In the genomic region with DNA sequence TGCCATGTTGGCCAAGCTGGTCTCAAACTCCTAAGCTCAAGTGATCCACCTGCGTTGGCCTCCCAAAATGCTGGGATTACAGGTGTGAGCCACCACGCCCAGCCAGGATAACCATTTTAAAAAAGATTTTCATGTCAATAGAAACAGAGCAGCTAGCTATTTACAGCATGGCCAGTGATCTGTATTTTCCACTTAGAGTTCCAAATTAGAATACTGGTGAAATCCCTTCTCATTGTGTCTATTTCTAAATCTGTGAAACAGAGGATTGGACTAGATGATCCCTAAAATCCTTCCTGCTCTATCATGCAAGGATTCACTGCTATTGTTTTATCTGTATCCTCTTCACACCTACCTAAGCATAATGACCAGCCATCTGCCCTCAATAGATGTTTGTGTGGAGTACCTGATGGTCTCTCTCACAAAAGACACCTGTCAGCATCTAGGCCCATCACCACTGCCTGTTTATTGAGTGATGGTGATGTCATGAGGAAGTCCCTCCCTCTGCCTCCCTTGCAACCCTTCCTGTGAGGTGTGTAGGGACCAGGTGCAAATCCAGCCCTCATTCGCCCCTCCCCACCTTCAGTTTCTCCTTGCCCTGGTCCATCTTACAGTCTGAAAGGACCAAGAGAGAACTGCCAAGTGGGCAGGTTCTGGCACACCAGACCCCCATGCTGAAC, we compare ENCODE assay signal across 26 cellular contexts. TPM values are rescaled to one million over a fixed set of nuclear protein-coding genes. Genes with fewer than 3 reads are reported as not detected.
DNase-seq lines count a peak whose midpoint lies in the region; ATAC-seq, FAIRE-seq and TF ChIP-seq lines count a peak whose summit lies in the region.
"Had no signal": no experiment of that assay in that cellular context is flagged by ENCODE, and none has a peak within 500 bp of the region (broad histone marks: within the 10 kb centered on the region; RNA-seq: fewer than 3 reads in every experiment).

No MANE protein-coding gene starts in this region.

- DNase-seq in heart left ventricle (no peak), cardiac septum (ENCODE audit: low spot score) (no peak), NCI-H510A treated with DMSO at 0.1 percent for 48 hours (lab: John Stamatoyannopoulos, UW) (peak; percentile 63), K562 (ENCODE audit: extremely low read depth in 1 of 4, low spot score in 3 of 4) (peak in 2 of 4 experiments; percentile 18 to 34), WERI-Rb-1 (no peak), MM.1S (no peak)
- no peak for DNase-seq in stimulated activated CD4-positive, alpha-beta T cell treated with anti-CD3 and anti-CD28 coated beads, Interleukin-12 subunit alpha, Interleukin-12 subunit beta, amount 100 ng/mL, for 4 hours
- DNase-seq: ACHN; activated CD4-positive, alpha-beta T cell treated with anti-CD3 and anti-CD28 coated beads for 4 hours; activated effector memory CD4-positive, alpha-beta T cell treated with Interleukin-2 at 50 U/mL for 16 hours; adrenal gland; C1 segment of cervical spinal cord; dermis blood vessel endothelial cell; immature natural killer cell; left ventricle myocardium superior; MG63; mucosa of descending colon; NCI-H1694; retina; SHP77; SW 1271 had no signal

- H3K79me2 ChIP-seq in K562 (ENCODE audit: control insufficient read depth, insufficient read depth, low read length): peaks cover 7% of the 10 kb centered on the region; the same call in 1 of the 3 replicates
- no peaks in the 10 kb centered on the region for H3K79me2 ChIP-seq in MM.1S (ENCODE audit: low read length)

- H3K36me3 ChIP-seq in heart left ventricle: peaks cover 0 to 19% (median 0%) of the 10 kb centered on the region in 9 donors
- H3K36me3 ChIP-seq in K562 (ENCODE audit: control insufficient read depth, insufficient read depth, low read length): peaks cover 31% of the 10 kb centered on the region
- H3K36me3 ChIP-seq in WERI-Rb-1: no peaks in the 10 kb centered on the region; the same call in 1 of the 2 replicates
- no peaks in the 10 kb centered on the region for H3K36me3 ChIP-seq in MM.1S (replicated peaks; ENCODE audit: insufficient read depth, low read length)
- H3K36me3 ChIP-seq: adrenal gland, breast epithelium, MG63 had no signal

- POLR2A ChIA-PET in K562 (lab: Yijun Ruan, JAX): no interaction called here

- in situ Hi-C loops in K562 (cut with MboI): no loop called here

- intact Hi-C loops in heart left ventricle (cut with DNase I): loop anchor here in 2 of 10 donors (10.0 kb wide), 2 partner anchors 60 to 110 kb away; no protein-coding TSS in a partner anchor
- intact Hi-C loops in cardiac septum (cut with DNase I): no loop called here
- intact Hi-C loops in K562 (cut with micrococcal nuclease): loop anchor here (10.0 kb wide), 1 partner anchor 120 kb away; a partner anchor contains a TSS

- no peaks in the 10 kb centered on the region for H3K9me2 ChIP-seq in MM.1S (replicated peaks; ENCODE audit: insufficient read depth, low read length)

- WGBS in heart left ventricle, 4 donors: 79 to 94% (median 88%) methylated on average over 3 of the region's 3 CpGs
- 91% methylated on average over 3 of the region's 3 CpGs for WGBS in K562 (ENCODE audit: insufficient coverage, low coverage, missing lambda C conversion rate)

- TF ChIP-seq CTCF in heart left ventricle (IDR thresholded peaks at IDR 0.05) (no peak), K562 (IDR thresholded peaks at IDR 0.05 in 2 of 3, conservative IDR thresholded peaks at IDR 0.05 in 1 of 3; ENCODE audit: insufficient read depth in 2 of 3, low read depth in 1 of 3, low read length in 3 of 3) (no peak), WERI-Rb-1 (IDR thresholded peaks at IDR 0.05; ENCODE audit: low read depth, low read length) (no peak), MM.1S (IDR thresholded peaks at IDR 0.05; ENCODE audit: low read length) (no peak)

- H3K9ac ChIP-seq in K562 (ENCODE audit: insufficient read depth in 1 of 2, low read depth in 2 of 2, low read length in 2 of 2) (no peak overlapping the region; a peak in 1 of 4 replicates), MM.1S (ENCODE audit: low read length) (no peak overlapping the region)

- H3K4me2 ChIP-seq in K562 (ENCODE audit: insufficient read depth, low read length) (no peak overlapping the region), MM.1S (ENCODE audit: low read depth, low read length) (no peak overlapping the region)

- no TSS peak for BruUV-seq in K562 (replicated peaks; lab: Mats Ljungman, UMichigan)

- H3K9me3 ChIP-seq in heart left ventricle (no peaks in the 10 kb centered on the region), K562 (replicated peaks; ENCODE audit: control insufficient read depth, insufficient read depth, low read depth, low read length) (peaks cover 3% of the 10 kb centered on the region), WERI-Rb-1 (ENCODE audit: severe bottlenecking) (no peaks in the 10 kb centered on the region), MM.1S (replicated peaks; ENCODE audit: insufficient read depth, low read length) (no peaks in the 10 kb centered on the region)
- H3K9me3 ChIP-seq: adrenal gland, breast epithelium, MG63, mucosa of descending colon, vagina had no signal

- no peaks in the 10 kb centered on the region for H3K9me1 ChIP-seq in K562 (ENCODE audit: control insufficient read depth, insufficient read depth, low read length)

- ATAC-seq in heart left ventricle (no peak), K562 (no peak), GM21528 (IDR thresholded peaks at IDR 0.05; ENCODE audit: low FRiP score, unreplicated experiment) (no peak)
- ATAC-seq: left ventricle myocardium superior, mucosa of descending colon had no signal

- FAIRE-seq in K562 (lab: Jason Lieb, UNC): no peak
- FAIRE-seq: GM12892, H1 had no signal

- H3F3A ChIP-seq in MM.1S (ENCODE audit: insufficient read depth, low read length): no peaks in the 10 kb centered on the region

- H4K20me1 ChIP-seq in K562 (replicated peaks; ENCODE audit: control insufficient read depth, insufficient read depth, low read length) (no peaks in the 10 kb centered on the region), MM.1S (ENCODE audit: insufficient read depth, low read length) (no peaks in the 10 kb centered on the region)

- CTCF ChIA-PET in K562 (lab: Yijun Ruan, JAX; ENCODE audit: low intra/inter-chr PET ratio): no interaction called here

- H2AFZ ChIP-seq in K562 (ENCODE audit: low read depth, low read length) (no peak overlapping the region), MM.1S (ENCODE audit: low read length) (no peak overlapping the region)

- H3K4me1 ChIP-seq in heart left ventricle (peaks cover 0 to 68% (median 33%) of the 10 kb centered on the region in 12 donors), K562 (replicated peaks in 1 of 2; ENCODE audit: control insufficient read depth in 2 of 2, insufficient read depth in 2 of 2, low read length in 2 of 2) (peaks cover 39 to 65% of the 10 kb centered on the region in 2 experiments), MM.1S (ENCODE audit: low read length) (no peaks in the 10 kb centered on the region)
- H3K4me1 ChIP-seq: breast epithelium, vagina had no signal

- H3K4me3 ChIP-seq in heart left ventricle (no peak overlapping the region), K562 (no peak overlapping the region), WERI-Rb-1 (ENCODE audit: low read depth, low read length) (no peak overlapping the region), MM.1S (ENCODE audit: low read length) (no peak overlapping the region)
- H3K4me3 ChIP-seq: adrenal gland, breast epithelium, MG63, mucosa of descending colon, vagina had no signal

- TF ChIP-seq EP300 in K562 (IDR thresholded peaks at IDR 0.05; ENCODE audit: low read length): no peak

- no peak for TF ChIP-seq RAD21 in K562 (CRISPR knock-in tag; conservative IDR thresholded peaks at IDR 0.05 in 1 of 2, IDR thresholded peaks at IDR 0.05 in 1 of 2)

- no peaks in the 10 kb centered on the region for H3K27me3 ChIP-seq in heart left ventricle
- no peaks in the 10 kb centered on the region for H3K27me3 ChIP-seq in K562 (ENCODE audit: control insufficient read depth in 2 of 2, insufficient read depth in 2 of 2, low read length in 2 of 2)
- H3K27me3 ChIP-seq in WERI-Rb-1 (ENCODE audit: insufficient read depth, low read depth, severe bottlenecking): no peaks in the 10 kb centered on the region
- H3K27me3 ChIP-seq in MM.1S (replicated peaks; ENCODE audit: insufficient read depth, low read length): no peaks in the 10 kb centered on the region
- H3K27me3 ChIP-seq: adrenal gland, breast epithelium, MG63, vagina had no signal

- H3K27ac ChIP-seq in heart left ventricle (peak overlapping the region in 7 of 12 donors; percentile 9 to 70 (median 51)), K562 (ENCODE audit: extremely low read depth, low read depth, low read length) (peak overlapping the region; percentile 6; the same call in 1 of the 3 replicates), WERI-Rb-1 (no peak overlapping the region), MM.1S (ENCODE audit: low read length) (no peak overlapping the region)
- H3K27ac ChIP-seq: adrenal gland, breast epithelium, vagina had no signal

- TF ChIP-seq POLR2A in heart left ventricle (IDR thresholded peaks at IDR 0.05) (no peak), K562 (conservative IDR thresholded peaks at IDR 0.05) (no peak)

RNA-seq across cellular contexts. Expression of a gene that starts 26.5 kb away (rescaled TPM):
- total RNA-seq in heart left ventricle (10 to 100 TPM; 18.4 to 37.4 (median 22.6) TPM), cardiac septum (27.1 TPM), K562 (2014; rRNA removed) (31.8 and 42.1 TPM in 2 replicates), K562 (2014; rRNA removed; fragmentation: Illumina TruSeq; extraction: Trizol) (4.6 and 6.5 TPM in 2 replicates), K562 (2015; rRNA removed; fragmentation: Illumina TruSeq; extraction: Trizol) (18.2 and 21.9 TPM in 2 replicates), K562 (2021) (30.1 and 35.5 TPM in 2 replicates)
- polyA plus RNA-seq in heart left ventricle (10 to 100 TPM; 36.5 to 50.4 TPM), K562 (2011; rRNA removed) (29.1 and 74.4 TPM in 2 replicates), K562 (2014; fragmentation: Illumina TruSeq; extraction: Trizol) (20.9 and 39.0 TPM in 2 replicates), K562 (2014; fragmentation: Nextera tagmentation; extraction: Ambion mirVana) (10 to 100 TPM; 13.1 to 13.7 TPM), K562 (2014; rRNA removed) (34.9 and 36.7 TPM in 2 replicates)
- 9.6 and 43.3 TPM in 2 replicates for total RNA-seq in K562 (2011; cell fraction: chromatin; rRNA removed; ENCODE audit: low replicate concordance)
- total RNA-seq in K562 (2011; cell fraction: nucleolus; rRNA removed): 62.9 and 65.8 TPM in 2 replicates
- total RNA-seq in K562 (2011; cell fraction: nucleoplasm; rRNA removed): 33.6 and 43.7 TPM in 2 replicates
- polyA plus RNA-seq in K562 (2011; cell fraction: cytosol; rRNA removed): 106 and 151 TPM in 2 replicates
- 87.3 and 88.9 TPM in 2 replicates for polyA plus RNA-seq in K562 (2011; cell fraction: nucleus; rRNA removed)
- 43.9 and 73.7 TPM in 2 replicates for polyA plus RNA-seq in K562 (2012)
- 10.5 and 14.6 TPM in 2 replicates for polyA minus RNA-seq in K562 (2011; rRNA and poly(A)+ RNA removed)
- polyA minus RNA-seq in K562 (2011; cell fraction: cytosol; rRNA and poly(A)+ RNA removed): 18.3 and 35.8 TPM in 2 replicates
- 43.4 and 63.9 TPM in 2 replicates for polyA minus RNA-seq in K562 (2011; cell fraction: nucleus; rRNA and poly(A)+ RNA removed)

RNA-seq across cellular contexts. Expression of a gene that starts 38.6 kb away (rescaled TPM):
- total RNA-seq in heart left ventricle (10 to 100 TPM; 36.4 to 71.5 (median 44.8) TPM), cardiac septum (36.4 TPM), K562 (2014; rRNA removed) (1,004 and 1,256 TPM in 2 replicates), K562 (2014; rRNA removed; fragmentation: Illumina TruSeq; extraction: Trizol) (270 and 326 TPM in 2 replicates), K562 (2015; rRNA removed; fragmentation: Illumina TruSeq; extraction: Trizol) (594 and 609 TPM in 2 replicates), K562 (2021) (1,947 and 1,950 TPM in 2 replicates)
- polyA plus RNA-seq in heart left ventricle (10 to 100 TPM; 23.0 to 76.1 TPM), K562 (2011; rRNA removed) (205 and 451 TPM in 2 replicates), K562 (2014; fragmentation: Illumina TruSeq; extraction: Trizol) (1,608 and 1,897 TPM in 2 replicates), K562 (2014; fragmentation: Nextera tagmentation; extraction: Ambion mirVana) (10 to 100 TPM; 27.8 to 58.8 TPM), K562 (2014; rRNA removed) (1,026 and 1,125 TPM in 2 replicates)
- total RNA-seq in K562 (2011; cell fraction: chromatin; rRNA removed; ENCODE audit: low replicate concordance): 30.6 and 67.6 TPM in 2 replicates
- total RNA-seq in K562 (2011; cell fraction: nucleolus; rRNA removed): 97.4 and 98.8 TPM in 2 replicates
- total RNA-seq in K562 (2011; cell fraction: nucleoplasm; rRNA removed): 112 and 202 TPM in 2 replicates
- 348 and 767 TPM in 2 replicates for polyA plus RNA-seq in K562 (2011; cell fraction: cytosol; rRNA removed)
- polyA plus RNA-seq in K562 (2011; cell fraction: nucleus; rRNA removed): 229 and 367 TPM in 2 replicates
- 830 and 1,263 TPM in 2 replicates for polyA plus RNA-seq in K562 (2012)
- polyA minus RNA-seq in K562 (2011; rRNA and poly(A)+ RNA removed): 66.3 and 71.3 TPM in 2 replicates
- 364 and 449 TPM in 2 replicates for polyA minus RNA-seq in K562 (2011; cell fraction: cytosol; rRNA and poly(A)+ RNA removed)
- 49.0 and 60.6 TPM in 2 replicates for polyA minus RNA-seq in K562 (2011; cell fraction: nucleus; rRNA and poly(A)+ RNA removed)

Comparison
In these comparisons a context has a peak if more than half of its experiments do, and no peak if none do; other contexts are left out.
1. H3K27ac ChIP-seq: peak in heart left ventricle (7 of 12) and K562 (single experiment); none in WERI-Rb-1 (single experiment) and MM.1S (single experiment).